25 cellular contexts compared by ENCODE assay signal in the genomic region with DNA sequence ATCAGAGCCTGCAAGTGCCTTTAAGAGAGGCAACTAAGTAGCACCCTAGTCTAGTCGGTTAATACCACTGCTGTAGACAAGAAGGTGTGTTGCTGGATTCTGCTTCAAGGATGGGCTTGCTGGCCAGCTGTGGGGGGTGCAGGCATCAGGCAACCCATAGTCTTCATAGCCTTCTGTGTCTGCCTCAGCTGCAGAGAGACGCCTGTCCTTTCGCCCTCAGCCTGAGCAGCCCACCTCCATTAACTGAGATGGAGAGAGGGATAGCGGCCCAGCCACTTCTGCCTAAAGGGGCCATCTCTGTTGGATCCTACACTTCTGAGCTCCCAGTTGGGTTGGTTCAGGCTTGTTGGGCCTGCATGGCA.
"Had no signal": no experiment of that assay in that cellular context is flagged by ENCODE, and none has a peak within 500 bp of the region (broad histone marks: within the 10 kb centered on the region; RNA-seq: fewer than 3 reads in every experiment).

No MANE protein-coding gene starts in this region.

- H3K4me2 ChIP-seq: hepatocyte, SK-N-SH had no signal

- H3K27me3 Mint-ChIP-seq: activated naive CD4-positive, alpha-beta T cell treated with anti-CD3 and anti-CD28 coated beads, Interleukin-2, amount 10 ng/mL, durations not matched to agents 7 days and 5 days; dendritic cell treated with granulocyte-macrophage colony-stimulating factor and Interleukin-4, amounts not matched to agents 40 ng/mL and 50 ng/mL, for 4 days had no signal

- H3K9me3 ChIP-seq: esophagus squamous epithelium, pancreas, sigmoid colon, SK-N-SH, spleen, thoracic aorta, upper lobe of left lung had no signal

- DNase-seq: activated CD4-positive, alpha-beta T cell treated with anti-CD3 and anti-CD28 coated beads, Interleukin-2, amount 10 ng/mL, durations not matched to agents 7 days and 5 days; activated CD8-positive, alpha-beta memory T cell treated with anti-CD3 and anti-CD28 coated beads, Interleukin-2, amount 50 U/mL, for 4 hours; activated effector memory CD4-positive, alpha-beta T cell treated with Interleukin-2 at 50 U/mL for 16 hours; activated naive CD4-positive, alpha-beta T cell treated with anti-CD3 and anti-CD28 coated beads, Interleukin-2, amount 10 ng/mL, durations not matched to agents 7 days and 5 days; activated naive CD8-positive, alpha-beta T cell treated with anti-CD3 and anti-CD28 coated beads, Interleukin-2, amount 50 U/mL, for 24 hours; activated T-cell treated with anti-CD3 and anti-CD28 coated beads, Interleukin-2, amount 50 U/mL, for 4 hours; aorta; cerebellar nuclear complex; effector memory CD4-positive, alpha-beta T cell; esophagus squamous epithelium; left cardiac atrium; pancreas; sigmoid colon; spleen; stimulated activated CD4-positive, alpha-beta T cell treated with anti-CD3 and anti-CD28 coated beads, Interleukin-4, amount 100 ng/mL, for 4 hours; T-cell; T-helper 9 cell; upper lobe of left lung had no signal

- H3K79me2 ChIP-seq: hepatocyte had no signal

- ATAC-seq: activated naive CD8-positive, alpha-beta T cell treated with anti-CD3 and anti-CD28 coated beads, Interleukin-2, amount 50 U/mL, for 24 hours; activated T-cell treated with anti-CD3 and anti-CD28 coated beads, Interleukin-2, amount 50 U/mL, for 4 hours; stimulated activated memory B cell treated with anti-CD40 and anti-IgM and Interleukin-4, amounts not matched to agents 10 μg/mL and 1 μg/mL and 100 μg/mL, for 72 hours; T-cell had no signal

- H3K4me1 Mint-ChIP-seq: activated CD4-positive, alpha-beta T cell treated with anti-CD3 and anti-CD28 coated beads, Interleukin-2, amount 10 ng/mL, durations not matched to agents 7 days and 5 days; activated naive CD4-positive, alpha-beta T cell treated with anti-CD3 and anti-CD28 coated beads, Interleukin-2, amount 10 ng/mL, durations not matched to agents 7 days and 5 days; activated naive CD8-positive, alpha-beta T cell treated with anti-CD3 and anti-CD28 coated beads, Interleukin-2, amount 50 U/mL, for 24 hours; stimulated activated memory B cell treated with anti-CD40 and anti-IgM and Interleukin-4, amounts not matched to agents 10 μg/mL and 1 μg/mL and 100 μg/mL, for 72 hours; T-cell had no signal

- H3K36me3 ChIP-seq: esophagus squamous epithelium, pancreas, sigmoid colon, spleen, thoracic aorta, upper lobe of left lung had no signal

- H3K9ac ChIP-seq: SK-N-SH had no signal

- H3K27ac ChIP-seq: esophagus squamous epithelium, hepatocyte, pancreas, sigmoid colon, spleen, thoracic aorta, upper lobe of left lung had no signal

- H3K27ac Mint-ChIP-seq: activated CD4-positive, alpha-beta T cell treated with anti-CD3 and anti-CD28 coated beads, Interleukin-2, amount 10 ng/mL, durations not matched to agents 7 days and 5 days; activated naive CD4-positive, alpha-beta T cell treated with anti-CD3 and anti-CD28 coated beads, Interleukin-2, amount 10 ng/mL, durations not matched to agents 7 days and 5 days; activated naive CD8-positive, alpha-beta T cell treated with anti-CD3 and anti-CD28 coated beads, Interleukin-2, amount 50 U/mL, for 24 hours; dendritic cell treated with granulocyte-macrophage colony-stimulating factor and Interleukin-4, amounts not matched to agents 40 ng/mL and 50 ng/mL, for 4 days; stimulated activated memory B cell treated with anti-CD40 and anti-IgM and Interleukin-4, amounts not matched to agents 10 μg/mL and 1 μg/mL and 100 μg/mL, for 72 hours; T-cell had no signal

- H3K4me3 ChIP-seq: esophagus squamous epithelium, hepatocyte, lung, pancreas, sigmoid colon, spleen, upper lobe of left lung had no signal

- H3K9me3 Mint-ChIP-seq: activated CD4-positive, alpha-beta T cell treated with anti-CD3 and anti-CD28 coated beads, Interleukin-2, amount 10 ng/mL, durations not matched to agents 7 days and 5 days; activated naive CD4-positive, alpha-beta T cell treated with anti-CD3 and anti-CD28 coated beads, Interleukin-2, amount 10 ng/mL, durations not matched to agents 7 days and 5 days; activated naive CD8-positive, alpha-beta T cell treated with anti-CD3 and anti-CD28 coated beads, Interleukin-2, amount 50 U/mL, for 24 hours; activated T-cell treated with anti-CD3 and anti-CD28 coated beads, Interleukin-2, amount 50 U/mL, for 4 hours; dendritic cell treated with granulocyte-macrophage colony-stimulating factor and Interleukin-4, amounts not matched to agents 40 ng/mL and 50 ng/mL, for 4 days; neural crest cell; stimulated activated memory B cell treated with anti-CD40 and anti-IgM and Interleukin-4, amounts not matched to agents 10 μg/mL and 1 μg/mL and 100 μg/mL, for 72 hours; T-cell had no signal

- H3K4me1 ChIP-seq: pancreas, spleen, upper lobe of left lung had no signal

- H3K4me3 Mint-ChIP-seq: activated CD4-positive, alpha-beta T cell treated with anti-CD3 and anti-CD28 coated beads, Interleukin-2, amount 10 ng/mL, durations not matched to agents 7 days and 5 days; activated naive CD4-positive, alpha-beta T cell treated with anti-CD3 and anti-CD28 coated beads, Interleukin-2, amount 10 ng/mL, durations not matched to agents 7 days and 5 days; activated naive CD8-positive, alpha-beta T cell treated with anti-CD3 and anti-CD28 coated beads, Interleukin-2, amount 50 U/mL, for 24 hours; activated T-cell treated with anti-CD3 and anti-CD28 coated beads, Interleukin-2, amount 50 U/mL, for 4 hours; dendritic cell treated with granulocyte-macrophage colony-stimulating factor and Interleukin-4, amounts not matched to agents 40 ng/mL and 50 ng/mL, for 4 days; neural crest cell; stimulated activated memory B cell treated with anti-CD40 and anti-IgM and Interleukin-4, amounts not matched to agents 10 μg/mL and 1 μg/mL and 100 μg/mL, for 72 hours; T-cell had no signal

- H3K27me3 ChIP-seq: esophagus squamous epithelium, hepatocyte, pancreas, sigmoid colon, spleen, upper lobe of left lung had no signal

- H3K36me3 Mint-ChIP-seq: activated naive CD4-positive, alpha-beta T cell treated with anti-CD3 and anti-CD28 coated beads, Interleukin-2, amount 10 ng/mL, durations not matched to agents 7 days and 5 days; stimulated activated memory B cell treated with anti-CD40 and anti-IgM and Interleukin-4, amounts not matched to agents 10 μg/mL and 1 μg/mL and 100 μg/mL, for 72 hours; T-cell had no signal

- H3K9me2 ChIP-seq: SK-N-SH had no signal
